Comparison of ENCODE assay signal across 9 cellular contexts in the genomic region with DNA sequence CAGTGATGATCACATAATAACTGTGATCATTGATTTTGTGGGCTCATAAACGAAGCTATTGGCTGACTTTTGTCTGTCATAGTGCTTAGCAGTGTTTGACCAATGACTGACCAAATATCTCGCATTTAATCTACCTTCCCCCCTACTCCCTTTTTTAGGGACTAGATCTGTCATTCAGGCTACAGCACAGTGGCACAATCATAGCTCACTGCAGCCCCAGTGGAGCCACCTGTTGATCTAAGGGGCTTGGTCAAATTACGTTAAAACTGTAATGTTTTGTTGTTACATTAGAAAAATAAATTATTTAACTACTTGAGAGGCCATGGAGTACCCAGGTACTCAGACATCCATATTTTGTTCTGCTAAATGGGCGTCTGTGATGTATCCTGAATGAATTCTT. TPM values are rescaled to one million over a fixed set of nuclear protein-coding genes. Genes with fewer than 3 reads are reported as not detected.
DNase-seq lines count a peak whose midpoint lies in the region; ATAC-seq and TF ChIP-seq lines count a peak whose summit lies in the region.
"Had no signal": no experiment of that assay in that cellular context is flagged by ENCODE, and none has a peak within 500 bp of the region (broad histone marks: within the 10 kb centered on the region; RNA-seq: fewer than 3 reads in every experiment).

No MANE protein-coding gene starts in this region.

- peaks cover 8% of the 10 kb centered on the region for H3K27me3 Mint-ChIP-seq in activated naive CD4-positive, alpha-beta T cell treated with anti-CD3 and anti-CD28 coated beads, Interleukin-2, amount 10 ng/mL, durations not matched to agents 7 days and 5 days
- H3K27me3 Mint-ChIP-seq in immature natural killer cell (ENCODE audit: low read depth in 3 of 3) = peaks cover 8 to 16% (median 10%) of the 10 kb centered on the region in 3 donors

- CTCF ChIA-PET in activated naive CD4-positive, alpha-beta T cell treated with anti-CD3 and anti-CD28 coated beads, Interleukin-2, amount 10 ng/mL, durations not matched to agents 7 days and 5 days (lab: Charles Lee) = no interaction called here

- H3K9me3 Mint-ChIP-seq in activated naive CD4-positive, alpha-beta T cell treated with anti-CD3 and anti-CD28 coated beads, Interleukin-2, amount 10 ng/mL, durations not matched to agents 7 days and 5 days = no peaks in the 10 kb centered on the region
- no peaks in the 10 kb centered on the region for H3K9me3 Mint-ChIP-seq in immature natural killer cell

- no peak for DNase-seq in activated naive CD4-positive, alpha-beta T cell treated with anti-CD3 and anti-CD28 coated beads, Interleukin-2, amount 10 ng/mL, durations not matched to agents 7 days and 5 days
- no peak for DNase-seq in activated naive CD4-positive, alpha-beta T cell treated with Interleukin-2 at 50 U/mL for 16 hours
- no peak for DNase-seq in immature natural killer cell
- no peak for DNase-seq in tibial artery
- no peak for DNase-seq in stimulated activated naive CD4-positive, alpha-beta T cell (lab: John Stamatoyannopoulos, UW)
- DNase-seq in left colon = no peak
- DNase-seq in KBM-7 = no peak

- in situ Hi-C loops in KBM-7 (cut with MboI; ENCODE audit: low pct_unique_long_range_greater_than_20kb, low sequenced_read_pairs) = no loop called here

- peaks cover 0 to 14% (median 0%) of the 10 kb centered on the region in 4 donors for H3K4me1 ChIP-seq in tibial artery

- H3K4me3 Mint-ChIP-seq in activated naive CD4-positive, alpha-beta T cell treated with anti-CD3 and anti-CD28 coated beads, Interleukin-2, amount 10 ng/mL, durations not matched to agents 7 days and 5 days = peak overlapping the region; percentile 88
- peak overlapping the region; percentile 86 to 94 (median 89) for H3K4me3 Mint-ChIP-seq in immature natural killer cell

- TF ChIP-seq CTCF in WI38 (IDR thresholded peaks at IDR 0.05; ENCODE audit: low read depth, low read length) = no peak
- TF ChIP-seq CTCF in tibial artery (IDR thresholded peaks at IDR 0.05) = no peak

- H3K27me3 ChIP-seq in tibial artery = no peaks in the 10 kb centered on the region
- H3K27me3 ChIP-seq: neutrophil had no signal

- no peak for ATAC-seq in left colon

- peak overlapping the region; percentile 95 for H3K27ac ChIP-seq in tibial artery

- H3K36me3 ChIP-seq in tibial artery = no peaks in the 10 kb centered on the region
- H3K36me3 ChIP-seq: neutrophil had no signal

- peak overlapping the region; percentile 97 for H3K27ac Mint-ChIP-seq in activated naive CD4-positive, alpha-beta T cell treated with anti-CD3 and anti-CD28 coated beads, Interleukin-2, amount 10 ng/mL, durations not matched to agents 7 days and 5 days
- peak overlapping the region; percentile 96 to 98 (median 98) for H3K27ac Mint-ChIP-seq in immature natural killer cell

- H3K4me1 Mint-ChIP-seq in activated naive CD4-positive, alpha-beta T cell treated with anti-CD3 and anti-CD28 coated beads, Interleukin-2, amount 10 ng/mL, durations not matched to agents 7 days and 5 days = peaks cover 23% of the 10 kb centered on the region
- H3K4me1 Mint-ChIP-seq in immature natural killer cell = peaks cover 16 to 18% of the 10 kb centered on the region in 2 donors

- intact Hi-C loops in tibial artery (cut with DNase I; ENCODE audit: low total_unique reads) (no loop called here), left colon (cut with DNase I, micrococcal nuclease) (no loop called here)

- no peaks in the 10 kb centered on the region for H3K36me3 Mint-ChIP-seq in activated naive CD4-positive, alpha-beta T cell treated with anti-CD3 and anti-CD28 coated beads, Interleukin-2, amount 10 ng/mL, durations not matched to agents 7 days and 5 days
- H3K36me3 Mint-ChIP-seq in immature natural killer cell = no peaks in the 10 kb centered on the region

- no peaks in the 10 kb centered on the region for H3K9me3 ChIP-seq in tibial artery
- H3K9me3 ChIP-seq: neutrophil had no signal

- peak overlapping the region; percentile 71 for H3K4me3 ChIP-seq in WI38 (ENCODE audit: low read depth, low read length)
- peak overlapping the region; percentile 69 to 77 for H3K4me3 ChIP-seq in tibial artery

RNA-seq across cellular contexts. Expression of a gene that starts 1.5 kb away (rescaled TPM):
- polyA plus RNA-seq in immature natural killer cell = 100 to 1,000 TPM; 182 to 241 (median 234) TPM
- total RNA-seq in left colon = 10 to 100 TPM; 41.1 to 53.9 TPM

RNA-seq across cellular contexts. Expression of a gene that starts 5.7 kb away (rescaled TPM):
- 1 to 10 TPM; 1.1 to 3.4 (median 2.7) TPM for polyA plus RNA-seq in immature natural killer cell
- 1 to 10 TPM; 2.1 to 4.5 TPM for total RNA-seq in left colon

RNA-seq across cellular contexts. Expression of a gene that starts 42.7 kb away (rescaled TPM):
- polyA plus RNA-seq in immature natural killer cell = 10 to 100 TPM; 23.3 to 26.3 (median 23.6) TPM
- total RNA-seq in left colon = 1 to 10 TPM; 3.5 to 4.0 TPM

RNA-seq across cellular contexts. Expression of a gene that starts 42.7 kb away (rescaled TPM):
- polyA plus RNA-seq in immature natural killer cell = 10 to 100 TPM; 28.8 to 55.6 (median 33.0) TPM
- 10 to 100 TPM; 11.9 to 13.9 TPM for total RNA-seq in left colon

RNA-seq across cellular contexts. Expression of a gene that starts 43.1 kb away (rescaled TPM):
- 10 to 100 TPM; 19.4 to 34.2 (median 24.5) TPM for polyA plus RNA-seq in immature natural killer cell
- total RNA-seq in left colon = 10 to 100 TPM; 37.9 to 42.0 TPM
